ENCODE assay signal across 10 cellular contexts in the genomic region with DNA sequence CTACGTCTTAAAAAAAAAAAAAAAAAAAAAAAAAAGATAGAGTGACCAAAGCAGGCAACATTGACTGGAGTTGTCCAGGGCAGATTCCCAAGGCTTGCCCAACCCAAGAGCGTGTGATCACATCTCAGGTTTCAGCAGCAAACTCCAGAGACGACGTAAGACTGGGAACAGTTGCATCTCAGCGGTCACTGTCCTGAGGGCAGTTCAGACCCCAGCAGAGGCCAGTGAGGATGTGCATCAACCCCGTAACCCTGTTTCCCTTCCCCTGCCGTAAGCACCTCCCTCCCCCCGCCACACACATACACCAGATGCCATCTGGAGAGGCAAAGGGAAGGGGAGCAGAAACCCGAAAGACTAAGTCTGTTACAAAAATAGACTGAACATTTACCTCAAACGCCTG. TPM values are rescaled to one million over a fixed set of nuclear protein-coding genes. Genes with fewer than 3 reads are reported as not detected.
DNase-seq lines count a peak whose midpoint lies in the region; ATAC-seq, FAIRE-seq and TF ChIP-seq lines count a peak whose summit lies in the region.
"Had no signal": no experiment of that assay in that cellular context is flagged by ENCODE, and none has a peak within 500 bp of the region (broad histone marks: within the 10 kb centered on the region; RNA-seq: fewer than 3 reads in every experiment).

No MANE protein-coding gene starts in this region.

- in situ Hi-C loops in K562 (cut with MboI) = no loop called here

- H3K36me3 Mint-ChIP-seq in HFFc6 (ENCODE audit: low read depth) = no peaks in the 10 kb centered on the region

- TF ChIP-seq RAD21 in K562 (CRISPR knock-in tag; conservative IDR thresholded peaks at IDR 0.05 in 1 of 2, IDR thresholded peaks at IDR 0.05 in 1 of 2) (no peak), liver (IDR thresholded peaks at IDR 0.05) (no peak)

- no peak for TF ChIP-seq EP300 in K562 (IDR thresholded peaks at IDR 0.05; ENCODE audit: low read length)
- TF ChIP-seq EP300 in suprapubic skin (IDR thresholded peaks at IDR 0.05) = no peak

- WGBS in K562 (ENCODE audit: insufficient coverage, low coverage, missing lambda C conversion rate) = 76% methylated on average over 8 of the region's 10 CpGs
- WGBS in liver = 76% methylated on average over 10 of the region's 10 CpGs
- WGBS in suprapubic skin = 58% methylated on average over 10 of the region's 10 CpGs

- 0 out of 2 replicates have a peak, but pooled peaks cover 2% of the 10 kb centered on the region for H3K9me3 ChIP-seq in K562 (replicated peaks; ENCODE audit: control insufficient read depth, insufficient read depth, low read depth, low read length)
- no peaks in the 10 kb centered on the region for H3K9me3 ChIP-seq in liver (ENCODE audit: control insufficient read depth in 4 of 4, low read length in 3 of 4)
- H3K9me3 ChIP-seq in suprapubic skin = no peaks in the 10 kb centered on the region

- peak overlapping the region; percentile 76 for H3K27ac Mint-ChIP-seq in HFFc6
- H3K27ac Mint-ChIP-seq: activated CD4-positive, alpha-beta T cell treated with anti-CD3 and anti-CD28 coated beads for 36 hours had no signal

- H3K27me3 ChIP-seq in K562 (ENCODE audit: control insufficient read depth in 2 of 2, insufficient read depth in 2 of 2, low read length in 2 of 2) (no peaks in the 10 kb centered on the region), liver (ENCODE audit: control insufficient read depth in 4 of 4, insufficient read depth in 4 of 4, low read length in 3 of 4) (no peaks in the 10 kb centered on the region), suprapubic skin (no peaks in the 10 kb centered on the region)

- no peak for TF ChIP-seq CTCF in HFFc6 (IDR thresholded peaks at IDR 0.05)
- no peak for TF ChIP-seq CTCF in K562 (IDR thresholded peaks at IDR 0.05 in 2 of 3, conservative IDR thresholded peaks at IDR 0.05 in 1 of 3; ENCODE audit: insufficient read depth in 2 of 3, low read depth in 1 of 3, low read length in 3 of 3)
- TF ChIP-seq CTCF in liver (IDR thresholded peaks at IDR 0.05; ENCODE audit: low read depth, low read length, missing input control) = no peak
- no peak for TF ChIP-seq CTCF in suprapubic skin (IDR thresholded peaks at IDR 0.05)

- DNase-seq in HFFc6 (no peak), K562 (ENCODE audit: extremely low read depth in 1 of 4, low spot score in 3 of 4) (no peak), suprapubic skin (ENCODE audit: low spot score in 2 of 2) (peak; percentile 78 to 82), epidermal melanocyte (ENCODE audit: insufficient read length, low spot score) (no peak)
- DNase-seq: activated CD4-positive, alpha-beta T cell treated with anti-CD3 and anti-CD28 coated beads for 36 hours; DMS53; stimulated activated naive CD4-positive, alpha-beta T cell treated with Interleukin-2 at 50 U/mL for 16 hours had no signal

- H3K9ac ChIP-seq in K562 (ENCODE audit: insufficient read depth in 1 of 2, low read depth in 2 of 2, low read length in 2 of 2) = peak overlapping the region in 1 of 2 experiments; percentile 36; a peak in 1 of 4 replicates
- H3K9ac ChIP-seq in liver (ENCODE audit: low read depth in 1 of 2, low read length in 2 of 2) = no peak overlapping the region

- H2AFZ ChIP-seq in K562 (ENCODE audit: low read depth, low read length) = 0 out of 2 replicates have a peak overlapping the region, but pooled peaks have one; percentile 47

- CTCF ChIA-PET in K562 (lab: Yijun Ruan, JAX; ENCODE audit: low intra/inter-chr PET ratio) = no interaction called here

- no peak; the same call in 2 of the 3 replicates for ATAC-seq in K562
- no peak for ATAC-seq in HG02970 (IDR thresholded peaks at IDR 0.05; ENCODE audit: low FRiP score, unreplicated experiment)
- no peak for ATAC-seq in HG03097 (IDR thresholded peaks at IDR 0.05; ENCODE audit: low FRiP score, unreplicated experiment)
- ATAC-seq: activated CD4-positive, alpha-beta T cell treated with anti-CD3 and anti-CD28 coated beads for 36 hours had no signal

- H3K4me2 ChIP-seq in K562 (ENCODE audit: insufficient read depth, low read length) = no peak overlapping the region

- H3K4me3 ChIP-seq in K562 (no peak overlapping the region), liver (ENCODE audit: low read depth in 1 of 3, low read length in 3 of 3) (no peak overlapping the region), suprapubic skin (no peak overlapping the region)

- H3K4me1 ChIP-seq in K562 (replicated peaks in 1 of 2; ENCODE audit: control insufficient read depth in 2 of 2, insufficient read depth in 2 of 2, low read length in 2 of 2) = no peaks in the 10 kb centered on the region; a peak in 1 of 5 replicates
- no peaks in the 10 kb centered on the region for H3K4me1 ChIP-seq in liver (ENCODE audit: control insufficient read depth in 4 of 4, insufficient read depth in 4 of 4, low read length in 3 of 4)
- H3K4me1 ChIP-seq in suprapubic skin = peaks cover 5% of the 10 kb centered on the region

- 0 out of 2 replicates have a peak overlapping the region, but pooled peaks have one; percentile 23 for H3K4me3 Mint-ChIP-seq in HFFc6
- H3K4me3 Mint-ChIP-seq: activated CD4-positive, alpha-beta T cell treated with anti-CD3 and anti-CD28 coated beads for 36 hours had no signal

- H3K27ac ChIP-seq in K562 (ENCODE audit: extremely low read depth, low read depth, low read length) = no peak overlapping the region
- peak overlapping the region in 1 of 2 donors; percentile 50 for H3K27ac ChIP-seq in liver (ENCODE audit: low read depth in 1 of 2, low read length in 2 of 2)
- peak overlapping the region; percentile 82 for H3K27ac ChIP-seq in suprapubic skin

- H3K9me1 ChIP-seq in K562 (ENCODE audit: control insufficient read depth, insufficient read depth, low read length) = no peaks in the 10 kb centered on the region

- H4K20me1 ChIP-seq in K562 (replicated peaks; ENCODE audit: control insufficient read depth, insufficient read depth, low read length) = no peaks in the 10 kb centered on the region

- FAIRE-seq in K562 (lab: Jason Lieb, UNC) = no peak

- no peaks in the 10 kb centered on the region for H3K79me2 ChIP-seq in K562 (ENCODE audit: control insufficient read depth, insufficient read depth, low read length)

- POLR2A ChIA-PET in K562 (lab: Yijun Ruan, JAX) = no interaction called here

- peaks cover 2% of the 10 kb centered on the region; the same call in 1 of the 2 replicates for H3K27me3 Mint-ChIP-seq in HFFc6 (ENCODE audit: insufficient read depth)
- H3K27me3 Mint-ChIP-seq: activated CD4-positive, alpha-beta T cell treated with anti-CD3 and anti-CD28 coated beads for 36 hours had no signal

- H3K36me3 ChIP-seq in K562 (ENCODE audit: control insufficient read depth, insufficient read depth, low read length) = no peaks in the 10 kb centered on the region
- H3K36me3 ChIP-seq in liver (ENCODE audit: control insufficient read depth in 4 of 4, insufficient read depth in 3 of 4, low read depth in 1 of 4, low read length in 3 of 4) = no peaks in the 10 kb centered on the region
- no peaks in the 10 kb centered on the region for H3K36me3 ChIP-seq in suprapubic skin

- intact Hi-C loops in K562 (cut with micrococcal nuclease) = no loop called here

- BruUV-seq in K562 (replicated peaks; lab: Mats Ljungman, UMichigan) = no TSS peak

- peaks cover 27% of the 10 kb centered on the region for H3K4me1 Mint-ChIP-seq in HFFc6 (ENCODE audit: low read depth)

- H3K9me3 Mint-ChIP-seq in HFFc6 = peaks cover 4% of the 10 kb centered on the region; the same call in 1 of the 2 replicates

- TF ChIP-seq POLR2A in K562 (conservative IDR thresholded peaks at IDR 0.05) (no peak), suprapubic skin (IDR thresholded peaks at IDR 0.05) (no peak)

TF ChIP-seq in K562, 482 proteins besides CTCF, POLR2A, EP300 and RAD21:
- TF ChIP-seq RBM34 (IDR thresholded peaks at IDR 0.05; ENCODE audit: borderline replicate concordance, insufficient read depth, low read length) = no peak
- no peak for TF ChIP-seq ZFP36 (IDR thresholded peaks at IDR 0.05; ENCODE audit: low read depth, low read length, partially characterized antibody)
- TF ChIP-seq HNRNPH1 (optimal IDR thresholded peaks at IDR 0.05; ENCODE audit: low read depth, low read length) = no peak
- TF ChIP-seq GTF2F1 (IDR thresholded peaks at IDR 0.05; ENCODE audit: low read depth, low read length) = no peak
- TF ChIP-seq EGR1 (conservative IDR thresholded peaks at IDR 0.05) = no peak
- no peak for TF ChIP-seq NFIX (CRISPR knock-in tag; IDR thresholded peaks at IDR 0.05; ENCODE audit: low read depth)

TF ChIP-seq in liver, 16 proteins besides CTCF, POLR2A, EP300 and RAD21 (continues in another document):
- no peak for TF ChIP-seq HNF4G (IDR thresholded peaks at IDR 0.05)

RNA-seq across cellular contexts. Expression of gene TOMM7, which starts 19.3 kb away (rescaled TPM):
- total RNA-seq in HFFc6 (2021; fragmentation: NEBNext Ultra II Directional; extraction: Animal tissue kit (Norgen Biotek cat#: 25700)) = 100 to 1,000 TPM; 234 to 372 (median 324) TPM
- total RNA-seq in K562 (2011; cell fraction: chromatin; rRNA removed; ENCODE audit: low replicate concordance) = 33.0 and 56.7 TPM in 2 replicates
- 99.1 and 138 TPM in 2 replicates for total RNA-seq in K562 (2011; cell fraction: nucleolus; rRNA removed)
- 91.9 and 144 TPM in 2 replicates for total RNA-seq in K562 (2011; cell fraction: nucleoplasm; rRNA removed)
- 254 and 299 TPM in 2 replicates for total RNA-seq in K562 (2014; rRNA removed)
- total RNA-seq in K562 (2014; rRNA removed; fragmentation: Illumina TruSeq; extraction: Trizol) = 527 and 643 TPM in 2 replicates
- total RNA-seq in K562 (2015; rRNA removed; fragmentation: Illumina TruSeq; extraction: Trizol) = 301 and 309 TPM in 2 replicates
- total RNA-seq in K562 (2021) = 421 and 457 TPM in 2 replicates
- 1,717 and 2,316 TPM in 2 replicates for polyA plus RNA-seq in K562 (2011; rRNA removed)
- polyA plus RNA-seq in K562 (2011; cell fraction: cytosol; rRNA removed) = 211 and 453 TPM in 2 replicates
- 114 and 243 TPM in 2 replicates for polyA plus RNA-seq in K562 (2011; cell fraction: nucleus; rRNA removed)
- polyA plus RNA-seq in K562 (2012) = 614 and 759 TPM in 2 replicates
- 263 and 283 TPM in 2 replicates for polyA plus RNA-seq in K562 (2014; fragmentation: Illumina TruSeq; extraction: Trizol)
- polyA plus RNA-seq in K562 (2014; fragmentation: Nextera tagmentation; extraction: Ambion mirVana) = 100 to 1,000 TPM; 787 to 797 TPM
- polyA plus RNA-seq in K562 (2014; rRNA removed) = 564 and 638 TPM in 2 replicates
- 96.8 and 124 TPM in 2 replicates for polyA minus RNA-seq in K562 (2011; rRNA and poly(A)+ RNA removed)
- polyA minus RNA-seq in K562 (2011; cell fraction: cytosol; rRNA and poly(A)+ RNA removed) = 53.5 and 72.6 TPM in 2 replicates
- polyA minus RNA-seq in K562 (2011; cell fraction: nucleus; rRNA and poly(A)+ RNA removed) = 31.4 and 79.2 TPM in 2 replicates
- 10 to 100 TPM; 39.2 to 73.7 TPM for total RNA-seq in liver
- 100 to 1,000 TPM; 200 to 271 TPM for polyA plus RNA-seq in liver
- total RNA-seq in suprapubic skin = 100 to 1,000 TPM; 116 to 218 (median 149) TPM

Comparison
In these comparisons a context has a peak if more than half of its experiments do, and no peak if none do; other contexts are left out.
1. DNase-seq: peak in suprapubic skin (2 of 2); none in HFFc6 (single experiment), K562 (0 of 4) and epidermal melanocyte (single experiment).